ENCODE assay signal across 35 cellular contexts in genomic region chr1:67719329-67720196, GRCh38. TPM values are rescaled to one million over a fixed set of nuclear protein-coding genes. Genes with fewer than 3 reads are reported as not detected.
DNase-seq lines count a peak whose midpoint lies in the region; ATAC-seq and TF ChIP-seq lines count a peak whose summit lies in the region.
"Had no signal": no experiment of that assay in that cellular context is flagged by ENCODE, and none has a peak within 500 bp of the region (broad histone marks: within the 10 kb centered on the region; RNA-seq: fewer than 3 reads in every experiment).

No MANE protein-coding gene starts in this region.

- H3K14ac ChIP-seq in IMR-90 (replicated peaks; ENCODE audit: low read depth, low read length): 0 out of 2 replicates have a peak overlapping the region, but pooled peaks have one; percentile 16

- POLR2A ChIA-PET in IMR-90 (lab: Charles Lee; ENCODE audit: unreplicated experiment): no interaction called here

- H2AFZ ChIP-seq in IMR-90 (replicated peaks; ENCODE audit: low read length, poor library complexity): no peak overlapping the region
- H2AFZ ChIP-seq: neural progenitor cell had no signal

- H2BK15ac ChIP-seq in IMR-90 (ENCODE audit: low read depth, low read length): no peak overlapping the region

- no peak overlapping the region for H3K18ac ChIP-seq in IMR-90 (ENCODE audit: low read depth, low read length)

- no peak overlapping the region for H2BK120ac ChIP-seq in IMR-90 (ENCODE audit: low read depth, low read length)

- H3K4me1 ChIP-seq in IMR-90 (ENCODE audit: control insufficient read depth, insufficient read depth, low read length) (peaks cover 17% of the 10 kb centered on the region), esophagus muscularis mucosa (peaks cover 41 to 76% (median 57%) of the 10 kb centered on the region in 4 donors)

- no peak overlapping the region for H3K56ac ChIP-seq in IMR-90 (ENCODE audit: extremely low read depth, insufficient read depth, low read length)

- peaks cover 29% of the 10 kb centered on the region for H3K9me1 ChIP-seq in IMR-90 (ENCODE audit: insufficient read depth, low read length)

- no peak for ATAC-seq in IMR-90 (ENCODE audit: low read depth)
- ATAC-seq: activated CD4-positive, CD25-positive, alpha-beta regulatory T cell treated with anti-CD3 and anti-CD28 coated beads, Interleukin-2, amount 50 U/mL, for 24 hours; activated T-cell treated with anti-CD3 and anti-CD28 coated beads, Interleukin-2, amount 50 U/mL, for 72 hours; effector memory CD8-positive, alpha-beta T cell; right cardiac atrium; T-cell had no signal

- in situ Hi-C loops in IMR-90 (cut with MboI; ENCODE audit: low sequenced_read_pairs): no loop called here

- no peak overlapping the region for H4K91ac ChIP-seq in IMR-90 (ENCODE audit: insufficient read depth, low read depth, low read length)

- H3K27me3 ChIP-seq in IMR-90 (ENCODE audit: control insufficient read depth, insufficient read depth, low read length) (no peaks in the 10 kb centered on the region), esophagus muscularis mucosa (no peaks in the 10 kb centered on the region)
- H3K27me3 ChIP-seq: neural progenitor cell, upper lobe of left lung had no signal

- no peak overlapping the region for H2BK5ac ChIP-seq in IMR-90 (ENCODE audit: low read depth, low read length, poor library complexity, severe bottlenecking)

- no peak overlapping the region for H2AK9ac ChIP-seq in IMR-90 (replicated peaks; ENCODE audit: low read depth, low read length, poor library complexity)

- H4K20me1 ChIP-seq in IMR-90 (ENCODE audit: insufficient read depth, low read length): peaks cover 21% of the 10 kb centered on the region; the same call in 1 of the 2 replicates

- no peak overlapping the region for H3K4me2 ChIP-seq in IMR-90 (ENCODE audit: low read depth, low read length)
- H3K4me2 ChIP-seq: neural progenitor cell, smooth muscle cell had no signal

- no TSS peak for BruUV-seq in IMR-90 (replicated peaks; lab: Mats Ljungman, UMichigan)

- CTCF ChIA-PET in IMR-90 (lab: Yijun Ruan, JAX): interaction anchor here (0.6 kb wide), 1 partner anchor 193 kb away, joined by 3 read pairs; no protein-coding TSS in a partner anchor

- H3K36me3 Mint-ChIP-seq in endothelial cell (ENCODE audit: low read depth, unreplicated experiment): no peaks in the 10 kb centered on the region
- H3K36me3 Mint-ChIP-seq: neural progenitor cell, T-cell had no signal

- DNase-seq in NCI-H1092 treated with DMSO at 0.1 percent for 48 hours (lab: John Stamatoyannopoulos, UW): peak; percentile 6
- no peak for DNase-seq in NCI-H1092 (lab: John Stamatoyannopoulos, UW)
- DNase-seq in IMR-90: no peak
- DNase-seq in NCI-H69 (lab: John Stamatoyannopoulos, UW): peak; percentile 89
- no peak for DNase-seq in endothelial cell (ENCODE audit: low spot score)
- DNase-seq in hippocampal formation (lab: John Stamatoyannopoulos, UW): no peak
- DNase-seq in activated CD8-positive, alpha-beta memory T cell treated with anti-CD3 and anti-CD28 coated beads, Interleukin-2, amount 50 U/mL, for 4 hours: no peak
- no peak for DNase-seq in esophagus muscularis mucosa (ENCODE audit: extremely low spot score)
- DNase-seq: activated CD4-positive, alpha-beta T cell treated with anti-CD3 and anti-CD28 coated beads, Interleukin-2, amount 50 U/mL, for 4 hours; activated naive CD4-positive, alpha-beta T cell; activated T-cell treated with anti-CD3 and anti-CD28 coated beads, Interleukin-2, amount 50 U/mL, for 72 hours; C1 segment of cervical spinal cord; Caco-2; caudate nucleus; DMS79; effector memory CD8-positive, alpha-beta T cell; foreskin fibroblast; GDM1; head of caudate nucleus; islet precursor cell; left ventricle myocardium inferior; MV-4-11; NCI-H187 treated with DMSO at 0.1 percent for 48 hours; NCI-H510A treated with DMSO at 0.1 percent for 48 hours; posterior cingulate gyrus; right cardiac atrium; stimulated activated naive CD4-positive, alpha-beta T cell; T-cell; upper lobe of left lung had no signal

- dilution Hi-C loops in IMR-90 (cut with HindIII; ENCODE audit: low sequenced_read_pairs, unreplicated experiment): no loop called here

- H3K27ac ChIP-seq in IMR-90 (ENCODE audit: insufficient read depth, low read length) (no peak overlapping the region), esophagus muscularis mucosa (replicated peaks in 1 of 4) (no peak overlapping the region)
- H3K27ac ChIP-seq: 22Rv1, coronary artery, left ventricle myocardium inferior, neural progenitor cell, upper lobe of left lung had no signal

- no peak overlapping the region for H3K23ac ChIP-seq in IMR-90 (ENCODE audit: low read depth, low read length)

- H2AK5ac ChIP-seq in IMR-90 (ENCODE audit: low read depth, low read length): no peak overlapping the region

- no peaks in the 10 kb centered on the region for H3K9me3 ChIP-seq in IMR-90 (ENCODE audit: control insufficient read depth, insufficient read depth, low read length)
- no peaks in the 10 kb centered on the region for H3K9me3 ChIP-seq in esophagus muscularis mucosa
- H3K9me3 ChIP-seq: Caco-2, HAP-1, left ventricle myocardium inferior, upper lobe of left lung had no signal

- peaks cover 18% of the 10 kb centered on the region for H3K4me1 Mint-ChIP-seq in endothelial cell (ENCODE audit: unreplicated experiment)
- H3K4me1 Mint-ChIP-seq: T-cell had no signal

- no peak overlapping the region for H3K4ac ChIP-seq in IMR-90 (ENCODE audit: low read depth, low read length)

- no peaks in the 10 kb centered on the region for H3K27me3 Mint-ChIP-seq in endothelial cell (ENCODE audit: unreplicated experiment)
- H3K27me3 Mint-ChIP-seq: effector memory CD8-positive, alpha-beta T cell had no signal

- intact Hi-C loops in IMR-90 (cut with micrococcal nuclease) (no loop called here), esophagus muscularis mucosa (cut with DNase I) (no loop called here)

- no peak overlapping the region for H2BK20ac ChIP-seq in IMR-90 (ENCODE audit: low read depth, low read length)

- no peak overlapping the region for H4K5ac ChIP-seq in IMR-90 (ENCODE audit: low read depth, low read length)

- WGBS in IMR-90 (ENCODE audit: extremely low coverage in 2 of 2, insufficient read length in 1 of 2), 2 experiments: 80% methylated on average over 1 of the region's 6 CpGs; no CpG with 5 or more reads in 1 of the 2 experiments
- 89% methylated on average over 6 of the region's 6 CpGs for WGBS in esophagus muscularis mucosa

- TF ChIP-seq CTCF in IMR-90 (conservative IDR thresholded peaks at IDR 0.05; ENCODE audit: low read depth, low read length) (no peak), endothelial cell (IDR thresholded peaks at IDR 0.05; ENCODE audit: unreplicated experiment) (no peak), esophagus muscularis mucosa (IDR thresholded peaks at IDR 0.05) (no peak)

- TF ChIP-seq EP300 in esophagus muscularis mucosa (IDR thresholded peaks at IDR 0.05): no peak

- H3K4me3 ChIP-seq in IMR-90 (ENCODE audit: insufficient read depth, low read depth, low read length) (no peak overlapping the region), esophagus muscularis mucosa (no peak overlapping the region)
- H3K4me3 ChIP-seq: coronary artery, HAP-1, left ventricle myocardium inferior, neural progenitor cell, smooth muscle cell, upper lobe of left lung had no signal

- peak overlapping the region; percentile 67 for H3K27ac Mint-ChIP-seq in endothelial cell (ENCODE audit: unreplicated experiment)
- H3K27ac Mint-ChIP-seq: activated T-cell treated with anti-CD3 and anti-CD28 coated beads, Interleukin-2, amount 50 U/mL, for 72 hours; effector memory CD8-positive, alpha-beta T cell; neural progenitor cell; T-cell had no signal

- H3K4me3 Mint-ChIP-seq in endothelial cell (ENCODE audit: unreplicated experiment): no peak overlapping the region
- H3K4me3 Mint-ChIP-seq: activated T-cell treated with anti-CD3 and anti-CD28 coated beads, Interleukin-2, amount 50 U/mL, for 72 hours; effector memory CD8-positive, alpha-beta T cell; neural progenitor cell; T-cell had no signal

- H4K8ac ChIP-seq in IMR-90 (ENCODE audit: low read depth in 2 of 2, low read length in 2 of 2): no peak overlapping the region

- H3K79me1 ChIP-seq in IMR-90 (ENCODE audit: low read depth in 1 of 2, low read length in 2 of 2): peaks cover 50 to 82% of the 10 kb centered on the region in 2 experiments

- TF ChIP-seq RAD21 in IMR-90 (IDR thresholded peaks at IDR 0.05; ENCODE audit: low read length): no peak

- H3K36me3 ChIP-seq in IMR-90 (ENCODE audit: control insufficient read depth, insufficient read depth, low read length) (peaks cover 3% of the 10 kb centered on the region; the same call in 1 of the 2 replicates), esophagus muscularis mucosa (no peaks in the 10 kb centered on the region)
- H3K36me3 ChIP-seq: HAP-1, left ventricle myocardium inferior, neural progenitor cell, upper lobe of left lung had no signal

- no peak overlapping the region for H3K9ac ChIP-seq in IMR-90 (ENCODE audit: low read depth, low read length)
- H3K9ac ChIP-seq: neural progenitor cell had no signal

- no peak for TF ChIP-seq POLR2A in IMR-90 (IDR thresholded peaks at IDR 0.05; ENCODE audit: low read depth, low read length)
- no peak for TF ChIP-seq POLR2A in esophagus muscularis mucosa (IDR thresholded peaks at IDR 0.05; ENCODE audit: low read depth)

- H3K9me3 Mint-ChIP-seq in endothelial cell (ENCODE audit: unreplicated experiment): no peaks in the 10 kb centered on the region
- H3K9me3 Mint-ChIP-seq: activated T-cell treated with anti-CD3 and anti-CD28 coated beads, Interleukin-2, amount 50 U/mL, for 72 hours; effector memory CD8-positive, alpha-beta T cell; neural progenitor cell; T-cell had no signal

TF ChIP-seq in IMR-90, 13 proteins besides CTCF, POLR2A, EP300 and RAD21 (continues in another document):
- TF ChIP-seq NFE2L2 (IDR thresholded peaks at IDR 0.05; ENCODE audit: low read depth, low read length): no peak
- no peak for TF ChIP-seq BHLHE40 (IDR thresholded peaks at IDR 0.05; ENCODE audit: low read depth, low read length)
- TF ChIP-seq MXI1 (IDR thresholded peaks at IDR 0.05; ENCODE audit: borderline replicate concordance, low read depth, low read length): no peak
- TF ChIP-seq MAFK (IDR thresholded peaks at IDR 0.05; ENCODE audit: low read depth, low read length): no peak
- no peak for TF ChIP-seq USF2 (IDR thresholded peaks at IDR 0.05; ENCODE audit: low read depth, low read length)
- TF ChIP-seq CHD1 (IDR thresholded peaks at IDR 0.05; ENCODE audit: low read depth, low read length): no peak

RNA-seq across cellular contexts. Expression of gene GADD45A, which starts 34.6 kb away (rescaled TPM):
- total RNA-seq in IMR-90 (2012; rRNA removed) (10.9 and 16.7 TPM in 2 replicates), endothelial cell (ENCODE audit: unreplicated experiment) (46.5 TPM), esophagus muscularis mucosa (10 to 100 TPM; 51.1 to 80.8 (median 66.5) TPM)
- 114 and 129 TPM in 2 replicates for polyA plus RNA-seq in IMR-90 (2012; rRNA removed)
- polyA plus RNA-seq in IMR-90 (2012; cell fraction: cytosol; rRNA removed): 128 and 171 TPM in 2 replicates
- polyA plus RNA-seq in IMR-90 (2012; cell fraction: nucleus; rRNA removed; ENCODE audit: low replicate concordance): 210 and 388 TPM in 2 replicates

Comparison
In these comparisons a context has a peak if more than half of its experiments do, and no peak if none do; other contexts are left out.
1. DNase-seq: peak in NCI-H1092 treated with DMSO at 0.1 percent for 48 hours (single experiment) and NCI-H69 (single experiment); none in NCI-H1092 (single experiment), IMR-90 (single experiment), endothelial cell (single experiment), hippocampal formation (0 of 2), activated CD8-positive, alpha-beta memory T cell treated with anti-CD3 and anti-CD28 coated beads, Interleukin-2, amount 50 U/mL, for 4 hours (single experiment) and esophagus muscularis mucosa (single experiment).